Comparison of ENCODE assay signal across 1 cellular context in the genomic region with DNA sequence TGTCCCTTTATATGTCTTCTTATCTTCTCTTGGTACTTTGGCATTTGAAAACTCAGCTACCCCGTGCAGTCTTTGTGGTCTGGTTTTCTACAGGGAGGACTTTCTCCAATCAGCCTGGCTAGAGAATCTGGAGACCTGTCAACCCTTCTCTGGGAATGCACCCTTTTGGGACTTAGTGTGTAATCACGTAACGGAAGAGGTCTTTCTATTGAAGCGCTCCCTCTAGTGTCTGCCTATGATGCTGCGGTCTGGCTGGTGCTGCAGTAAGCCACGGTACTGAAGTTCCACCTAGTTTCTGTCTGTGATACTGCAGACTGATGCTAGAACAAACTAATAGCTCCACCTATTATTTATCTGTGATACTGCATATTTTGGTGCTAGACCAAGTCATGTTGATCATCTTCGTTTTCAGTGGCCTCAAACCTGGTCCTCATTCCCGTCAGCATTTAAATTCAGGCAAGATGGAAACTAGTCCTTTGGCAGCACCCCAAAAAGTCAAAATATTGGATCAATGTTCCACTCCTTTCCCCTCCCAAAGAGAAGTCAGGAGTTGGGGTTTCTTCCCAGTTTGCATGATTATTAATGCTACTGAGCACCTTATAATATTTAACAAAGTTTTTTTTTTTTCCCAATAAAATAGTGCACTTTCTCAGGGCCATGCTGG.
TF ChIP-seq lines count a peak whose summit lies in the region.

No MANE protein-coding gene starts in this region.

TF ChIP-seq in GM12878, 131 proteins besides CTCF, POLR2A, EP300 and RAD21 (continued from another document and continues in another):
- TF ChIP-seq, protein P1, sequence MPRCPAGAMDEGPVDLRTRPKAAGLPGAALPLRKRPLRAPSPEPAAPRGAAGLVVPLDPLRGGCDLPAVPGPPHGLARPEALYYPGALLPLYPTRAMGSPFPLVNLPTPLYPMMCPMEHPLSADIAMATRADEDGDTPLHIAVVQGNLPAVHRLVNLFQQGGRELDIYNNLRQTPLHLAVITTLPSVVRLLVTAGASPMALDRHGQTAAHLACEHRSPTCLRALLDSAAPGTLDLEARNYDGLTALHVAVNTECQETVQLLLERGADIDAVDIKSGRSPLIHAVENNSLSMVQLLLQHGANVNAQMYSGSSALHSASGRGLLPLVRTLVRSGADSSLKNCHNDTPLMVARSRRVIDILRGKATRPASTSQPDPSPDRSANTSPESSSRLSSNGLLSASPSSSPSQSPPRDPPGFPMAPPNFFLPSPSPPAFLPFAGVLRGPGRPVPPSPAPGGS (IDR thresholded peaks at IDR 0.05; ENCODE audit: borderline replicate concordance, insufficient read depth, low read depth, low read length, poor library complexity, severe bottlenecking), result no peak
- TF ChIP-seq ZNF207 (IDR thresholded peaks at IDR 0.05; ENCODE audit: borderline replicate concordance) (0 out of 2 replicates have a peak, but pooled peaks have one; percentile 48), CREB1 (IDR thresholded peaks at IDR 0.05; ENCODE audit: low read depth) (peak; percentile 69), CHD4 (IDR thresholded peaks at IDR 0.05) (no peak), NBN (IDR thresholded peaks at IDR 0.05) (peak; percentile 60; the same call in 1 of the 2 replicates), MYB (IDR thresholded peaks at IDR 0.05; ENCODE audit: borderline replicate concordance, low read depth, low read length) (no peak), ZNF384 (IDR thresholded peaks at IDR 0.05; ENCODE audit: borderline replicate concordance, low read depth, low read length) (no peak), SIN3A (IDR thresholded peaks at IDR 0.05; ENCODE audit: low read depth, low read length) (no peak), TARDBP (IDR thresholded peaks at IDR 0.05; ENCODE audit: borderline replicate concordance) (no peak), CEBPB (IDR thresholded peaks at IDR 0.05; ENCODE audit: borderline replicate concordance in 1 of 2, low read depth in 2 of 2, low read length in 2 of 2) (no peak), RELA (IDR thresholded peaks at IDR 0.05; ENCODE audit: borderline replicate concordance, partially characterized antibody) (peak; percentile 83), POLR2AphosphoS2 (IDR thresholded peaks at IDR 0.05; ENCODE audit: low read depth, low read length) (no peak), ZNF24 (IDR thresholded peaks at IDR 0.05) (peak; percentile 35; the same call in 1 of the 2 replicates), FOXM1 (IDR thresholded peaks at IDR 0.05; ENCODE audit: low read depth, low read length) (peak; percentile 62; the same call in 1 of the 2 replicates), HDAC2 (IDR thresholded peaks at IDR 0.05) (no peak), POU2F2 (IDR thresholded peaks at IDR 0.05; ENCODE audit: borderline replicate concordance, low read depth, low read length) (peak; percentile 81; the same call in 1 of the 3 replicates), BRCA1 (IDR thresholded peaks at IDR 0.05; ENCODE audit: low read depth, low read length) (no peak), RAD51 (IDR thresholded peaks at IDR 0.05) (0 out of 2 replicates have a peak, but pooled peaks have one; percentile 18), SMC3 (IDR thresholded peaks at IDR 0.05; ENCODE audit: borderline replicate concordance, low read length) (peak; percentile 93), TAF1 (IDR thresholded peaks at IDR 0.05; ENCODE audit: borderline replicate concordance, low read depth, low read length) (no peak), EZH2 (IDR thresholded peaks at IDR 0.05; ENCODE audit: borderline replicate concordance, control insufficient read depth, low read depth, low read length) (no peak), EED (IDR thresholded peaks at IDR 0.05; ENCODE audit: low read depth) (peak; percentile 53; the same call in 1 of the 2 replicates), BCL11A (IDR thresholded peaks at IDR 0.05; ENCODE audit: low read depth, low read length) (no peak), NFIC (IDR thresholded peaks at IDR 0.05; ENCODE audit: low read depth, low read length) (no peak), BHLHE40 (IDR thresholded peaks at IDR 0.05; ENCODE audit: borderline replicate concordance in 1 of 2, low read depth in 2 of 2, low read length in 1 of 2) (peak; percentile 20 to 45; a peak in 2 of 4 replicates), TBL1XR1 (IDR thresholded peaks at IDR 0.05; ENCODE audit: low read depth, low read length) (no peak), SRF (IDR thresholded peaks at IDR 0.05; ENCODE audit: low read depth in 2 of 2, low read length in 2 of 2) (no peak)
- TF ChIP-seq, protein P2, sequence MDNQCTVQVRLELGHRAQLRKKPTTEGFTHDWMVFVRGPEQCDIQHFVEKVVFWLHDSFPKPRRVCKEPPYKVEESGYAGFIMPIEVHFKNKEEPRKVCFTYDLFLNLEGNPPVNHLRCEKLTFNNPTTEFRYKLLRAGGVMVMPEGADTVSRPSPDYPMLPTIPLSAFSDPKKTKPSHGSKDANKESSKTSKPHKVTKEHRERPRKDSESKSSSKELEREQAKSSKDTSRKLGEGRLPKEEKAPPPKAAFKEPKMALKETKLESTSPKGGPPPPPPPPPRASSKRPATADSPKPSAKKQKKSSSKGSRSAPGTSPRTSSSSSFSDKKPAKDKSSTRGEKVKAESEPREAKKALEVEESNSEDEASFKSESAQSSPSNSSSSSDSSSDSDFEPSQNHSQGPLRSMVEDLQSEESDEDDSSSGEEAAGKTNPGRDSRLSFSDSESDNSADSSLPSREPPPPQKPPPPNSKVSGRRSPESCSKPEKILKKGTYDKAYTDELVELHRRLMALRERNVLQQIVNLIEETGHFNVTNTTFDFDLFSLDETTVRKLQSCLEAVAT (IDR thresholded peaks at IDR 0.05), result peak; percentile 56; the same call in 1 of the 2 replicates
- TF ChIP-seq, protein P3, sequence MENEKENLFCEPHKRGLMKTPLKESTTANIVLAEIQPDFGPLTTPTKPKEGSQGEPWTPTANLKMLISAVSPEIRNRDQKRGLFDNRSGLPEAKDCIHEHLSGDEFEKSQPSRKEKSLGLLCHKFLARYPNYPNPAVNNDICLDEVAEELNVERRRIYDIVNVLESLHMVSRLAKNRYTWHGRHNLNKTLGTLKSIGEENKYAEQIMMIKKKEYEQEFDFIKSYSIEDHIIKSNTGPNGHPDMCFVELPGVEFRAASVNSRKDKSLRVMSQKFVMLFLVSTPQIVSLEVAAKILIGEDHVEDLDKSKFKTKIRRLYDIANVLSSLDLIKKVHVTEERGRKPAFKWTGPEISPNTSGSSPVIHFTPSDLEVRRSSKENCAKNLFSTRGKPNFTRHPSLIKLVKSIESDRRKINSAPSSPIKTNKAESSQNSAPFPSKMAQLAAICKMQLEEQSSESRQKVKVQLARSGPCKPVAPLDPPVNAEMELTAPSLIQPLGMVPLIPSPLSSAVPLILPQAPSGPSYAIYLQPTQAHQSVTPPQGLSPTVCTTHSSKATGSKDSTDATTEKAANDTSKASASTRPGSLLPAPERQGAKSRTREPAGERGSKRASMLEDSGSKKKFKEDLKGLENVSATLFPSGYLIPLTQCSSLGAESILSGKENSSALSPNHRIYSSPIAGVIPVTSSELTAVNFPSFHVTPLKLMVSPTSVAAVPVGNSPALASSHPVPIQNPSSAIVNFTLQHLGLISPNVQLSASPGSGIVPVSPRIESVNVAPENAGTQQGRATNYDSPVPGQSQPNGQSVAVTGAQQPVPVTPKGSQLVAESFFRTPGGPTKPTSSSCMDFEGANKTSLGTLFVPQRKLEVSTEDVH (IDR thresholded peaks at IDR 0.05; ENCODE audit: low read depth, partially characterized antibody), result no peak
- TF ChIP-seq, protein P4, sequence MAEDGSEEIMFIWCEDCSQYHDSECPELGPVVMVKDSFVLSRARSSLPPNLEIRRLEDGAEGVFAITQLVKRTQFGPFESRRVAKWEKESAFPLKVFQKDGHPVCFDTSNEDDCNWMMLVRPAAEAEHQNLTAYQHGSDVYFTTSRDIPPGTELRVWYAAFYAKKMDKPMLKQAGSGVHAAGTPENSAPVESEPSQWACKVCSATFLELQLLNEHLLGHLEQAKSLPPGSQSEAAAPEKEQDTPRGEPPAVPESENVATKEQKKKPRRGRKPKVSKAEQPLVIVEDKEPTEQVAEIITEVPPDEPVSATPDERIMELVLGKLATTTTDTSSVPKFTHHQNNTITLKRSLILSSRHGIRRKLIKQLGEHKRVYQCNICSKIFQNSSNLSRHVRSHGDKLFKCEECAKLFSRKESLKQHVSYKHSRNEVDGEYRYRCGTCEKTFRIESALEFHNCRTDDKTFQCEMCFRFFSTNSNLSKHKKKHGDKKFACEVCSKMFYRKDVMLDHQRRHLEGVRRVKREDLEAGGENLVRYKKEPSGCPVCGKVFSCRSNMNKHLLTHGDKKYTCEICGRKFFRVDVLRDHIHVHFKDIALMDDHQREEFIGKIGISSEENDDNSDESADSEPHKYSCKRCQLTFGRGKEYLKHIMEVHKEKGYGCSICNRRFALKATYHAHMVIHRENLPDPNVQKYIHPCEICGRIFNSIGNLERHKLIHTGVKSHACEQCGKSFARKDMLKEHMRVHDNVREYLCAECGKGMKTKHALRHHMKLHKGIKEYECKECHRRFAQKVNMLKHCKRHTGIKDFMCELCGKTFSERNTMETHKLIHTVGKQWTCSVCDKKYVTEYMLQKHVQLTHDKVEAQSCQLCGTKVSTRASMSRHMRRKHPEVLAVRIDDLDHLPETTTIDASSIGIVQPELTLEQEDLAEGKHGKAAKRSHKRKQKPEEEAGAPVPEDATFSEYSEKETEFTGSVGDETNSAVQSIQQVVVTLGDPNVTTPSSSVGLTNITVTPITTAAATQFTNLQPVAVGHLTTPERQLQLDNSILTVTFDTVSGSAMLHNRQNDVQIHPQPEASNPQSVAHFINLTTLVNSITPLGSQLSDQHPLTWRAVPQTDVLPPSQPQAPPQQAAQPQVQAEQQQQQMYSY (CRISPR knock-in tag; IDR thresholded peaks at IDR 0.05), result no peak
- TF ChIP-seq, protein P5, sequence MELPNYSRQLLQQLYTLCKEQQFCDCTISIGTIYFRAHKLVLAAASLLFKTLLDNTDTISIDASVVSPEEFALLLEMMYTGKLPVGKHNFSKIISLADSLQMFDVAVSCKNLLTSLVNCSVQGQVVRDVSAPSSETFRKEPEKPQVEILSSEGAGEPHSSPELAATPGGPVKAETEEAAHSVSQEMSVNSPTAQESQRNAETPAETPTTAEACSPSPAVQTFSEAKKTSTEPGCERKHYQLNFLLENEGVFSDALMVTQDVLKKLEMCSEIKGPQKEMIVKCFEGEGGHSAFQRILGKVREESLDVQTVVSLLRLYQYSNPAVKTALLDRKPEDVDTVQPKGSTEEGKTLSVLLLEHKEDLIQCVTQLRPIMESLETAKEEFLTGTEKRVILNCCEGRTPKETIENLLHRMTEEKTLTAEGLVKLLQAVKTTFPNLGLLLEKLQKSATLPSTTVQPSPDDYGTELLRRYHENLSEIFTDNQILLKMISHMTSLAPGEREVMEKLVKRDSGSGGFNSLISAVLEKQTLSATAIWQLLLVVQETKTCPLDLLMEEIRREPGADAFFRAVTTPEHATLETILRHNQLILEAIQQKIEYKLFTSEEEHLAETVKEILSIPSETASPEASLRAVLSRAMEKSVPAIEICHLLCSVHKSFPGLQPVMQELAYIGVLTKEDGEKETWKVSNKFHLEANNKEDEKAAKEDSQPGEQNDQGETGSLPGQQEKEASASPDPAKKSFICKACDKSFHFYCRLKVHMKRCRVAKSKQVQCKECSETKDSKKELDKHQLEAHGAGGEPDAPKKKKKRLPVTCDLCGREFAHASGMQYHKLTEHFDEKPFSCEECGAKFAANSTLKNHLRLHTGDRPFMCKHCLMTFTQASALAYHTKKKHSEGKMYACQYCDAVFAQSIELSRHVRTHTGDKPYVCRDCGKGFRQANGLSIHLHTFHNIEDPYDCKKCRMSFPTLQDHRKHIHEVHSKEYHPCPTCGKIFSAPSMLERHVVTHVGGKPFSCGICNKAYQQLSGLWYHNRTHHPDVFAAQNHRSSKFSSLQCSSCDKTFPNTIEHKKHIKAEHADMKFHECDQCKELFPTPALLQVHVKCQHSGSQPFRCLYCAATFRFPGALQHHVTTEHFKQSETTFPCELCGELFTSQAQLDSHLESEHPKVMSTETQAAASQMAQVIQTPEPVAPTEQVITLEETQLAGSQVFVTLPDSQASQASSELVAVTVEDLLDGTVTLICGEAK (IDR thresholded peaks at IDR 0.05; ENCODE audit: borderline replicate concordance), result no peak
- TF ChIP-seq, protein P6, sequence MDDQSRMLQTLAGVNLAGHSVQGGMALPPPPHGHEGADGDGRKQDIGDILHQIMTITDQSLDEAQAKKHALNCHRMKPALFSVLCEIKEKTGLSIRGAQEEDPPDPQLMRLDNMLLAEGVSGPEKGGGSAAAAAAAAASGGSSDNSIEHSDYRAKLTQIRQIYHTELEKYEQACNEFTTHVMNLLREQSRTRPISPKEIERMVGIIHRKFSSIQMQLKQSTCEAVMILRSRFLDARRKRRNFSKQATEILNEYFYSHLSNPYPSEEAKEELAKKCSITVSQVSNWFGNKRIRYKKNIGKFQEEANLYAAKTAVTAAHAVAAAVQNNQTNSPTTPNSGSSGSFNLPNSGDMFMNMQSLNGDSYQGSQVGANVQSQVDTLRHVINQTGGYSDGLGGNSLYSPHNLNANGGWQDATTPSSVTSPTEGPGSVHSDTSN (IDR thresholded peaks at IDR 0.05; ENCODE audit: insufficient replicate concordance, low read depth, low read length), result no peak
- TF ChIP-seq, protein P7, sequence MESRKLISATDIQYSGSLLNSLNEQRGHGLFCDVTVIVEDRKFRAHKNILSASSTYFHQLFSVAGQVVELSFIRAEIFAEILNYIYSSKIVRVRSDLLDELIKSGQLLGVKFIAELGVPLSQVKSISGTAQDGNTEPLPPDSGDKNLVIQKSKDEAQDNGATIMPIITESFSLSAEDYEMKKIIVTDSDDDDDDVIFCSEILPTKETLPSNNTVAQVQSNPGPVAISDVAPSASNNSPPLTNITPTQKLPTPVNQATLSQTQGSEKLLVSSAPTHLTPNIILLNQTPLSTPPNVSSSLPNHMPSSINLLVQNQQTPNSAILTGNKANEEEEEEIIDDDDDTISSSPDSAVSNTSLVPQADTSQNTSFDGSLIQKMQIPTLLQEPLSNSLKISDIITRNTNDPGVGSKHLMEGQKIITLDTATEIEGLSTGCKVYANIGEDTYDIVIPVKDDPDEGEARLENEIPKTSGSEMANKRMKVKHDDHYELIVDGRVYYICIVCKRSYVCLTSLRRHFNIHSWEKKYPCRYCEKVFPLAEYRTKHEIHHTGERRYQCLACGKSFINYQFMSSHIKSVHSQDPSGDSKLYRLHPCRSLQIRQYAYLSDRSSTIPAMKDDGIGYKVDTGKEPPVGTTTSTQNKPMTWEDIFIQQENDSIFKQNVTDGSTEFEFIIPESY (IDR thresholded peaks at IDR 0.05), result no peak
- TF ChIP-seq, protein P8, sequence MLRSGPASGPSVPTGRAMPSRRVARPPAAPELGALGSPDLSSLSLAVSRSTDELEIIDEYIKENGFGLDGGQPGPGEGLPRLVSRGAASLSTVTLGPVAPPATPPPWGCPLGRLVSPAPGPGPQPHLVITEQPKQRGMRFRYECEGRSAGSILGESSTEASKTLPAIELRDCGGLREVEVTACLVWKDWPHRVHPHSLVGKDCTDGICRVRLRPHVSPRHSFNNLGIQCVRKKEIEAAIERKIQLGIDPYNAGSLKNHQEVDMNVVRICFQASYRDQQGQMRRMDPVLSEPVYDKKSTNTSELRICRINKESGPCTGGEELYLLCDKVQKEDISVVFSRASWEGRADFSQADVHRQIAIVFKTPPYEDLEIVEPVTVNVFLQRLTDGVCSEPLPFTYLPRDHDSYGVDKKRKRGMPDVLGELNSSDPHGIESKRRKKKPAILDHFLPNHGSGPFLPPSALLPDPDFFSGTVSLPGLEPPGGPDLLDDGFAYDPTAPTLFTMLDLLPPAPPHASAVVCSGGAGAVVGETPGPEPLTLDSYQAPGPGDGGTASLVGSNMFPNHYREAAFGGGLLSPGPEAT (IDR thresholded peaks at IDR 0.05; ENCODE audit: low read depth), result 0 out of 2 replicates have a peak, but pooled peaks have one; percentile 24
